30 cellular contexts compared by ENCODE assay signal in genomic region chr20:16014436-16014835, GRCh38.
"Had no signal": no experiment of that assay in that cellular context is flagged by ENCODE, and none has a peak within 500 bp of the region (broad histone marks: within the 10 kb centered on the region; RNA-seq: fewer than 3 reads in every experiment).

No MANE protein-coding gene starts in this region.

- H3K36me3 ChIP-seq: brain microvascular endothelial cell, WERI-Rb-1 had no signal

- H3K4me1 Mint-ChIP-seq: activated T-helper 17 cell treated with anti-CD3 and anti-CD28 coated beads, Interleukin-2, amount 50 U/mL, for 72 hours; central memory CD8-positive, alpha-beta T cell; T-helper 17 cell had no signal

- H3K4me3 Mint-ChIP-seq: activated B cell treated with CpG ODN at 0.5 μM for 24 hours; activated CD8-positive, alpha-beta T cell treated with anti-CD3 and anti-CD28 coated beads for 36 hours; activated naive CD8-positive, alpha-beta T cell; activated T-cell treated with anti-CD3 and anti-CD28 coated beads, Interleukin-2, amount 50 U/mL, for 4 hours; activated T-helper 17 cell treated with anti-CD3 and anti-CD28 coated beads, Interleukin-2, amount 50 U/mL, for 72 hours; central memory CD8-positive, alpha-beta T cell; dendritic cell treated with granulocyte-macrophage colony-stimulating factor and Interleukin-4, amounts not matched to agents 40 ng/mL and 50 ng/mL, for 4 days; endodermal cell; T-helper 17 cell; T-helper 2 cell treated with Interferon-gamma antibody and Interleukin-4, amounts not matched to agents 5 μg/mL and 100 μg/mL, for 36 hours had no signal

- H3K27ac ChIP-seq: brain microvascular endothelial cell, coronary artery, WERI-Rb-1 had no signal

- H3K4me3 ChIP-seq: coronary artery, dorsolateral prefrontal cortex had no signal

- H3K27me3 ChIP-seq: brain microvascular endothelial cell had no signal

- DNase-seq: activated B cell treated with CpG ODN at 0.5 μM for 24 hours; activated CD4-positive, alpha-beta T cell treated with anti-CD3 and anti-CD28 coated beads for 48 hours; activated CD4-positive, alpha-beta T cell treated with anti-CD3 and anti-CD28 coated beads, Interleukin-2, amount 50 U/mL, for 1 hour; activated CD4-positive, alpha-beta T cell treated with anti-CD3 and anti-CD28 coated beads, Interleukin-2, amount 50 U/mL, for 48 hours; activated CD8-positive, alpha-beta memory T cell treated with anti-CD3 and anti-CD28 coated beads for 24 hours; activated CD8-positive, alpha-beta T cell treated with anti-CD3 and anti-CD28 coated beads for 36 hours; activated effector memory CD4-positive, alpha-beta T cell treated with Interleukin-2 at 50 U/mL for 16 hours; activated gamma-delta T cell treated with Interleukin-2 at 50 U/mL for 16 hours; activated naive CD4-positive, alpha-beta T cell treated with anti-CD3 and anti-CD28 coated beads, Interleukin-2, amount 50 U/mL, for 16 hours; activated naive CD4-positive, alpha-beta T cell treated with Interleukin-2 at 50 U/mL for 16 hours; activated T-cell treated with anti-CD3 and anti-CD28 coated beads, Interleukin-2, amount 50 U/mL, for 4 hours; amniotic stem cell; anterior cingulate cortex; brain microvascular endothelial cell; effector memory CD4-positive, alpha-beta T cell; endodermal cell; foreskin fibroblast; head of caudate nucleus; T-helper 17 cell; T1000; WERI-Rb-1 had no signal

- H3K27ac Mint-ChIP-seq: activated B cell treated with CpG ODN at 0.5 μM for 24 hours; activated CD8-positive, alpha-beta T cell treated with anti-CD3 and anti-CD28 coated beads for 36 hours; activated naive CD8-positive, alpha-beta T cell; activated T-helper 17 cell treated with anti-CD3 and anti-CD28 coated beads, Interleukin-2, amount 50 U/mL, for 72 hours; dendritic cell treated with granulocyte-macrophage colony-stimulating factor and Interleukin-4, amounts not matched to agents 40 ng/mL and 50 ng/mL, for 4 days; endodermal cell; T-helper 17 cell; T-helper 2 cell treated with Interferon-gamma antibody and Interleukin-4, amounts not matched to agents 5 μg/mL and 100 μg/mL, for 36 hours had no signal

- H3K9me3 Mint-ChIP-seq: activated B cell treated with CpG ODN at 0.5 μM for 24 hours, endodermal cell had no signal

- H3K27me3 Mint-ChIP-seq: activated B cell treated with CpG ODN at 0.5 μM for 24 hours; activated CD8-positive, alpha-beta T cell treated with anti-CD3 and anti-CD28 coated beads for 36 hours; activated T-helper 17 cell treated with anti-CD3 and anti-CD28 coated beads, Interleukin-2, amount 50 U/mL, for 72 hours; central memory CD8-positive, alpha-beta T cell; dendritic cell treated with granulocyte-macrophage colony-stimulating factor and Interleukin-4, amounts not matched to agents 40 ng/mL and 50 ng/mL, for 4 days; T-helper 17 cell had no signal

- H3K36me3 Mint-ChIP-seq: activated naive CD8-positive, alpha-beta T cell had no signal

- ATAC-seq: activated CD4-positive, CD25-positive, alpha-beta regulatory T cell treated with anti-CD3 and anti-CD28 coated beads, Interleukin-2, amount 50 U/mL, for 24 hours; activated CD8-positive, alpha-beta T cell treated with anti-CD3 and anti-CD28 coated beads for 36 hours; activated T-cell treated with anti-CD3 and anti-CD28 coated beads, Interleukin-2, amount 50 U/mL, for 4 hours; activated T-helper 17 cell treated with anti-CD3 and anti-CD28 coated beads, Interleukin-2, amount 50 U/mL, for 72 hours; esophagus mucosa; T-helper 17 cell had no signal
